8 cellular contexts compared by ENCODE assay signal in genomic region chr16:67842509-67843342, GRCh38. TPM values are rescaled to one million over a fixed set of nuclear protein-coding genes. Genes with fewer than 3 reads are reported as not detected.
DNase-seq lines count a peak whose midpoint lies in the region; ATAC-seq and TF ChIP-seq lines count a peak whose summit lies in the region.

No MANE protein-coding gene starts in this region.

- peak; percentile 21 for ATAC-seq in memory B cell (ENCODE audit: low read depth)
- no peak for ATAC-seq in GM18858 (IDR thresholded peaks at IDR 0.05; ENCODE audit: unreplicated experiment)

- H3K4me3 ChIP-seq in GM12865 (ENCODE audit: low read depth, low read length) (peak overlapping the region; percentile 72), HAP-1 (peak overlapping the region; percentile 89), NB4 (ENCODE audit: low read depth, low read length) (peak overlapping the region; percentile 77)

- peaks cover 2% of the 10 kb centered on the region for H3K36me3 Mint-ChIP-seq in activated CD4-positive, alpha-beta memory T cell treated with anti-CD3 and anti-CD28 coated beads for 36 hours
- peaks cover 1% of the 10 kb centered on the region for H3K36me3 Mint-ChIP-seq in memory B cell

- POLR2A ChIA-PET in activated CD4-positive, alpha-beta memory T cell treated with anti-CD3 and anti-CD28 coated beads for 36 hours (lab: Charles Lee) = interaction anchor here (0.6 to 4.4 kb wide), 3 partner anchors 9 to 26 kb away, joined by 4 to 25 read pairs (median 5); no protein-coding TSS in a partner anchor

- peaks cover 38% of the 10 kb centered on the region for H3K4me1 ChIP-seq in HAP-1

- in situ Hi-C loops in HAP-1 (cut with MboI; ENCODE audit: low sequenced_read_pairs) = no loop called here

- peaks cover 11% of the 10 kb centered on the region; the same call in 1 of the 2 replicates for H3K36me3 ChIP-seq in HAP-1 (replicated peaks)

- no peaks in the 10 kb centered on the region for H3K9me3 ChIP-seq in HAP-1

- no peaks in the 10 kb centered on the region for H3K27me3 Mint-ChIP-seq in activated CD4-positive, alpha-beta memory T cell treated with anti-CD3 and anti-CD28 coated beads for 36 hours
- peaks cover 2% of the 10 kb centered on the region for H3K27me3 Mint-ChIP-seq in memory B cell

- peak overlapping the region; percentile 90 for H3K4me3 Mint-ChIP-seq in activated CD4-positive, alpha-beta memory T cell treated with anti-CD3 and anti-CD28 coated beads for 36 hours
- peak overlapping the region; percentile 95 for H3K4me3 Mint-ChIP-seq in memory B cell

- intact Hi-C loops in activated CD4-positive, alpha-beta memory T cell treated with anti-CD3 and anti-CD28 coated beads for 36 hours (cut with micrococcal nuclease) = loop anchor here (1.0 to 10.0 kb wide), 6 partner anchors 9 to 178 kb away; partner anchors contain the start of genes ACD, C16orf86, ENKD1 and GFOD2

- peaks cover 36% of the 10 kb centered on the region for H3K4me1 Mint-ChIP-seq in activated CD4-positive, alpha-beta memory T cell treated with anti-CD3 and anti-CD28 coated beads for 36 hours (ENCODE audit: low read depth)
- peaks cover 23% of the 10 kb centered on the region for H3K4me1 Mint-ChIP-seq in memory B cell

- no peaks in the 10 kb centered on the region for H3K9me3 Mint-ChIP-seq in activated CD4-positive, alpha-beta memory T cell treated with anti-CD3 and anti-CD28 coated beads for 36 hours
- no peaks in the 10 kb centered on the region for H3K9me3 Mint-ChIP-seq in memory B cell

- H3K27ac Mint-ChIP-seq in activated CD4-positive, alpha-beta memory T cell treated with anti-CD3 and anti-CD28 coated beads for 36 hours = peak overlapping the region; percentile 90
- peak overlapping the region; percentile 88 for H3K27ac Mint-ChIP-seq in memory B cell

- TF ChIP-seq POLR2A in NB4 (IDR thresholded peaks at IDR 0.05; ENCODE audit: extremely low read depth, insufficient read length) = peak; percentile 2

- TF ChIP-seq CTCF in GM12865 (IDR thresholded peaks at IDR 0.05; ENCODE audit: insufficient read depth, low read depth, low read length, missing control alignments) = peak; percentile 35
- TF ChIP-seq CTCF in NB4 (IDR thresholded peaks at IDR 0.05; ENCODE audit: low read depth, low read length) = peak; percentile 21

- CTCF ChIA-PET in activated CD4-positive, alpha-beta memory T cell treated with anti-CD3 and anti-CD28 coated beads for 36 hours (lab: Charles Lee) = interaction anchor here (0.7 to 4.4 kb wide), 4 partner anchors 9 to 322 kb away, joined by 4 to 33 read pairs (median 10); no protein-coding TSS in a partner anchor

- no peaks in the 10 kb centered on the region for H3K27me3 ChIP-seq in HAP-1 (ENCODE audit: low read depth)

- DNase-seq in GM12865 (ENCODE audit: low read depth) (peak; percentile 76), HAP-1 (ENCODE audit: low spot score in 2 of 2) (peak; percentile 39 to 73), NB4 (ENCODE audit: low read depth) (peak; percentile 82), memory B cell (ENCODE audit: low spot score in 2 of 2) (peak; percentile 51 to 62)
- peak; percentile 73 for DNase-seq in activated CD4-positive, alpha-beta memory T cell treated with anti-CD3 and anti-CD28 coated beads for 36 hours
- peak; percentile 63 for DNase-seq in effector CD4-positive, alpha-beta T cell
- peak; percentile 21 for DNase-seq in stimulated activated CD8-positive, alpha-beta memory T cell treated with anti-CD3 and anti-CD28 coated beads, Interleukin-15, amount 100 ng/mL, for 24 hours (ENCODE audit: low read depth)

RNA-seq across cellular contexts. Expression of gene THAP11, which starts 0.6 kb away (rescaled TPM):
- 10 to 100 TPM; 31.8 to 32.1 TPM for total RNA-seq in activated CD4-positive, alpha-beta memory T cell treated with anti-CD3 and anti-CD28 coated beads for 36 hours

RNA-seq across cellular contexts. Expression of gene NUTF2, which starts 4.0 kb away (rescaled TPM):
- total RNA-seq in activated CD4-positive, alpha-beta memory T cell treated with anti-CD3 and anti-CD28 coated beads for 36 hours = 100 to 1,000 TPM; 141 to 148 TPM

RNA-seq across cellular contexts. Expression of gene CENPT, which starts 4.8 kb away (rescaled TPM):
- 10 to 100 TPM; 39.2 to 40.2 TPM for total RNA-seq in activated CD4-positive, alpha-beta memory T cell treated with anti-CD3 and anti-CD28 coated beads for 36 hours

RNA-seq across cellular contexts. Expression of gene EDC4, which starts 30.1 kb away (rescaled TPM):
- total RNA-seq in activated CD4-positive, alpha-beta memory T cell treated with anti-CD3 and anti-CD28 coated beads for 36 hours = 10 to 100 TPM; 88.6 to 94.2 TPM

RNA-seq across cellular contexts. Expression of gene TSNAXIP1, which starts 36.0 kb away (rescaled TPM):
- under 1 TPM; 0.77 to 0.81 TPM for total RNA-seq in activated CD4-positive, alpha-beta memory T cell treated with anti-CD3 and anti-CD28 coated beads for 36 hours

Comparison
In these comparisons a context has a peak if more than half of its experiments do, and no peak if none do; other contexts are left out.
1. DNase-seq: peak in every context shown above with its lines; median percentile 82 in NB4; 76 in GM12865; 73 in activated CD4-positive, alpha-beta memory T cell treated with anti-CD3 and anti-CD28 coated beads for 36 hours; 63 in effector CD4-positive, alpha-beta T cell; 56 in memory B cell; 56 in HAP-1; 21 in stimulated activated CD8-positive, alpha-beta memory T cell treated with anti-CD3 and anti-CD28 coated beads, Interleukin-15, amount 100 ng/mL, for 24 hours.